ENCODE assay signal across 12 cellular contexts in genomic region chr17:1201132-1201702, GRCh38. TPM values are rescaled to one million over a fixed set of nuclear protein-coding genes. Genes with fewer than 3 reads are reported as not detected.
DNase-seq lines count a peak whose midpoint lies in the region; ATAC-seq, FAIRE-seq and TF ChIP-seq lines count a peak whose summit lies in the region.
"Had no signal": no experiment of that assay in that cellular context is flagged by ENCODE, and none has a peak within 500 bp of the region (broad histone marks: within the 10 kb centered on the region; RNA-seq: fewer than 3 reads in every experiment).

No MANE protein-coding gene starts in this region.

- H3K4me3 Mint-ChIP-seq in CD4-positive, CD25-positive, alpha-beta regulatory T cell = peak overlapping the region in 3 of 4 donors; percentile 21 to 70 (median 58)
- peak overlapping the region; percentile 48 for H3K4me3 Mint-ChIP-seq in activated T-helper 17 cell treated with anti-CD3 and anti-CD28 coated beads, Interleukin-2, amount 50 U/mL, for 72 hours
- H3K4me3 Mint-ChIP-seq in naive thymus-derived CD4-positive, alpha-beta T cell = peak overlapping the region; percentile 45 to 71 (median 58)
- H3K4me3 Mint-ChIP-seq in neural progenitor cell = no peak overlapping the region

- no peaks in the 10 kb centered on the region for H3K9me2 ChIP-seq in Loucy (replicated peaks; ENCODE audit: low read depth, low read length)

- DNase-seq in CD4-positive, CD25-positive, alpha-beta regulatory T cell = peak in 2 of 3 donors; percentile 22 to 68
- peak in 6 of 9 donors; percentile 34 to 58 (median 52) for DNase-seq in naive thymus-derived CD4-positive, alpha-beta T cell
- no peak for DNase-seq in HEK293T (ENCODE audit: extremely low spot score)
- DNase-seq in NCI-H526 treated with DMSO at 0.1 percent for 48 hours (lab: John Stamatoyannopoulos, UW) = no peak
- DNase-seq in neural progenitor cell (ENCODE audit: low spot score) = no peak
- DNase-seq in D721Med (ENCODE audit: insufficient read length, low spot score) = no peak
- DNase-seq: caudate nucleus, NCI-H526 had no signal

- H2AFZ ChIP-seq in Loucy (ENCODE audit: low read length) = no peak overlapping the region; the same call in 1 of the 2 replicates
- H2AFZ ChIP-seq in neural progenitor cell (replicated peaks) = no peak overlapping the region

- H3K4me1 ChIP-seq in CD4-positive, CD25-positive, alpha-beta regulatory T cell (ENCODE audit: control insufficient read depth, insufficient read depth, low read length, poor library complexity, severe bottlenecking) = peaks cover 23% of the 10 kb centered on the region
- H3K4me1 ChIP-seq in Loucy (ENCODE audit: insufficient read depth, low read length, poor library complexity, severe bottlenecking) (peaks cover 54% of the 10 kb centered on the region), neural progenitor cell (peaks cover 11% of the 10 kb centered on the region)
- H3K4me1 ChIP-seq in naive thymus-derived CD4-positive, alpha-beta T cell (ENCODE audit: control insufficient read depth in 2 of 2, insufficient read depth in 2 of 2, low read length in 2 of 2) = peaks cover 26 to 57% of the 10 kb centered on the region in 2 donors

- H3K9me3 Mint-ChIP-seq in CD4-positive, CD25-positive, alpha-beta regulatory T cell = no peaks in the 10 kb centered on the region
- no peaks in the 10 kb centered on the region for H3K9me3 Mint-ChIP-seq in activated T-helper 17 cell treated with anti-CD3 and anti-CD28 coated beads, Interleukin-2, amount 50 U/mL, for 72 hours
- H3K9me3 Mint-ChIP-seq in naive thymus-derived CD4-positive, alpha-beta T cell = peaks cover 0 to 2% (median 0%) of the 10 kb centered on the region in 11 donors
- no peaks in the 10 kb centered on the region for H3K9me3 Mint-ChIP-seq in neural progenitor cell
- H3K9me3 Mint-ChIP-seq: neural crest cell had no signal

- intact Hi-C loops in naive thymus-derived CD4-positive, alpha-beta T cell (cut with micrococcal nuclease) = loop anchor here in 1 of 2 donors (5.0 kb wide), 1 partner anchor 79 kb away; no protein-coding TSS in a partner anchor

- H3F3A ChIP-seq in Loucy (ENCODE audit: low read depth) (peaks cover 22% of the 10 kb centered on the region), neural progenitor cell (ENCODE audit: low read depth) (peaks cover 14% of the 10 kb centered on the region)

- POLR2A ChIA-PET in naive thymus-derived CD4-positive, alpha-beta T cell (lab: Charles Lee) = interaction anchor here (0.7 to 1.1 kb wide), 3 partner anchors 14 to 770 kb away, joined by 3 to 4 read pairs (median 3); no protein-coding TSS in a partner anchor
- POLR2A ChIA-PET in HEK293T (lab: Yijun Ruan, JAX) = no interaction called here

- CTCF ChIA-PET in naive thymus-derived CD4-positive, alpha-beta T cell (lab: Charles Lee) = interaction anchor here (2.3 kb wide), 1 partner anchor 13 kb away, joined by 8 read pairs; no protein-coding TSS in a partner anchor
- CTCF ChIA-PET in HEK293T (lab: Yijun Ruan, JAX) = interaction anchor here (1.9 kb wide), 1 partner anchor 14 kb away, joined by 5 read pairs; no protein-coding TSS in a partner anchor

- no peaks in the 10 kb centered on the region for H3K79me2 ChIP-seq in Loucy (ENCODE audit: insufficient read depth, low read length)
- H3K79me2 ChIP-seq in neural progenitor cell (ENCODE audit: low read depth) = no peaks in the 10 kb centered on the region

- no peaks in the 10 kb centered on the region for H3K36me3 Mint-ChIP-seq in CD4-positive, CD25-positive, alpha-beta regulatory T cell
- no peaks in the 10 kb centered on the region for H3K36me3 Mint-ChIP-seq in activated T-helper 17 cell treated with anti-CD3 and anti-CD28 coated beads, Interleukin-2, amount 50 U/mL, for 72 hours (ENCODE audit: low read depth)
- no peaks in the 10 kb centered on the region for H3K36me3 Mint-ChIP-seq in naive thymus-derived CD4-positive, alpha-beta T cell
- no peaks in the 10 kb centered on the region for H3K36me3 Mint-ChIP-seq in neural progenitor cell

- no peaks in the 10 kb centered on the region for H3K27me3 ChIP-seq in CD4-positive, CD25-positive, alpha-beta regulatory T cell (ENCODE audit: control insufficient read depth, insufficient read depth, low read length)
- H3K27me3 ChIP-seq in Loucy (ENCODE audit: insufficient read depth, low read length, poor library complexity, severe bottlenecking) = no peaks in the 10 kb centered on the region
- no peaks in the 10 kb centered on the region for H3K27me3 ChIP-seq in naive thymus-derived CD4-positive, alpha-beta T cell (ENCODE audit: control insufficient read depth in 2 of 2, insufficient read depth in 2 of 2, low read length in 2 of 2)
- H3K27me3 ChIP-seq in neural progenitor cell = peaks cover 12% of the 10 kb centered on the region

- H3K27ac Mint-ChIP-seq in CD4-positive, CD25-positive, alpha-beta regulatory T cell = no peak overlapping the region
- H3K27ac Mint-ChIP-seq in activated T-helper 17 cell treated with anti-CD3 and anti-CD28 coated beads, Interleukin-2, amount 50 U/mL, for 72 hours = no peak overlapping the region
- peak overlapping the region; percentile 16 to 88 (median 78) for H3K27ac Mint-ChIP-seq in naive thymus-derived CD4-positive, alpha-beta T cell
- no peak overlapping the region for H3K27ac Mint-ChIP-seq in neural progenitor cell

- H3K4me3 ChIP-seq in CD4-positive, CD25-positive, alpha-beta regulatory T cell (ENCODE audit: low read depth, low read length) = no peak overlapping the region
- H3K4me3 ChIP-seq in Loucy (ENCODE audit: low read length, poor library complexity, severe bottlenecking) (no peak overlapping the region), neural progenitor cell (no peak overlapping the region)
- no peak overlapping the region for H3K4me3 ChIP-seq in naive thymus-derived CD4-positive, alpha-beta T cell (ENCODE audit: low read length)
- H3K4me3 ChIP-seq: SK-N-MC had no signal

- H3K27ac ChIP-seq in CD4-positive, CD25-positive, alpha-beta regulatory T cell (ENCODE audit: insufficient read depth, low read length, poor library complexity, severe bottlenecking) = no peak overlapping the region
- no peak overlapping the region for H3K27ac ChIP-seq in naive thymus-derived CD4-positive, alpha-beta T cell (ENCODE audit: low read depth, low read length)
- no peak overlapping the region for H3K27ac ChIP-seq in neural progenitor cell
- H3K27ac ChIP-seq: SK-N-MC had no signal

- H4K20me1 ChIP-seq in Loucy (ENCODE audit: insufficient read depth, low read length, poor library complexity, severe bottlenecking) (no peaks in the 10 kb centered on the region), neural progenitor cell (ENCODE audit: low read depth) (no peaks in the 10 kb centered on the region)

- TF ChIP-seq CTCF in Loucy (conservative IDR thresholded peaks at IDR 0.05; ENCODE audit: low read length) = no peak
- no peak for TF ChIP-seq CTCF in neural progenitor cell (IDR thresholded peaks at IDR 0.05)
- TF ChIP-seq CTCF in D721Med (IDR thresholded peaks at IDR 0.05; ENCODE audit: insufficient read depth, missing control alignments) = no peak

- peaks cover 2 to 37% (median 14%) of the 10 kb centered on the region in 4 donors for H3K4me1 Mint-ChIP-seq in CD4-positive, CD25-positive, alpha-beta regulatory T cell
- peaks cover 13% of the 10 kb centered on the region for H3K4me1 Mint-ChIP-seq in activated T-helper 17 cell treated with anti-CD3 and anti-CD28 coated beads, Interleukin-2, amount 50 U/mL, for 72 hours
- H3K4me1 Mint-ChIP-seq in naive thymus-derived CD4-positive, alpha-beta T cell = peaks cover 34 to 50% (median 45%) of the 10 kb centered on the region in 7 donors
- H3K4me1 Mint-ChIP-seq in neural progenitor cell = peaks cover 22% of the 10 kb centered on the region

- H3K9ac ChIP-seq in Loucy (ENCODE audit: low read depth, low read length, poor library complexity, severe bottlenecking) (peak overlapping the region; percentile 26), neural progenitor cell (no peak overlapping the region)

- H3K9me3 ChIP-seq in CD4-positive, CD25-positive, alpha-beta regulatory T cell (ENCODE audit: control insufficient read depth in 2 of 2, low read length in 2 of 2) = no peaks in the 10 kb centered on the region
- no peaks in the 10 kb centered on the region for H3K9me3 ChIP-seq in Loucy (ENCODE audit: insufficient read depth, low read depth, low read length)
- H3K9me3 ChIP-seq in naive thymus-derived CD4-positive, alpha-beta T cell (ENCODE audit: control insufficient read depth in 2 of 3, low read length in 3 of 3) = no peaks in the 10 kb centered on the region
- no peaks in the 10 kb centered on the region for H3K9me3 ChIP-seq in neural progenitor cell (ENCODE audit: low read depth)

- H3K4me2 ChIP-seq in Loucy (ENCODE audit: low read depth, low read length, poor library complexity, severe bottlenecking) (peak overlapping the region; percentile 32), neural progenitor cell (no peak overlapping the region)

- no peaks in the 10 kb centered on the region for H3K36me3 ChIP-seq in CD4-positive, CD25-positive, alpha-beta regulatory T cell (ENCODE audit: control insufficient read depth, insufficient read depth, low read length)
- no peaks in the 10 kb centered on the region for H3K36me3 ChIP-seq in Loucy (ENCODE audit: insufficient read depth, low read length)
- no peaks in the 10 kb centered on the region for H3K36me3 ChIP-seq in naive thymus-derived CD4-positive, alpha-beta T cell (ENCODE audit: control insufficient read depth in 2 of 3, insufficient read depth in 3 of 3, low read length in 3 of 3)
- H3K36me3 ChIP-seq in neural progenitor cell = no peaks in the 10 kb centered on the region

- no peak for FAIRE-seq in D721Med (lab: Jason Lieb, UNC)

- peaks cover 20% of the 10 kb centered on the region for H3K27me3 Mint-ChIP-seq in CD4-positive, CD25-positive, alpha-beta regulatory T cell
- no peaks in the 10 kb centered on the region for H3K27me3 Mint-ChIP-seq in activated T-helper 17 cell treated with anti-CD3 and anti-CD28 coated beads, Interleukin-2, amount 50 U/mL, for 72 hours
- no peaks in the 10 kb centered on the region for H3K27me3 Mint-ChIP-seq in naive thymus-derived CD4-positive, alpha-beta T cell
- H3K27me3 Mint-ChIP-seq in neural progenitor cell (ENCODE audit: insufficient read depth, low read depth) = peaks cover 4% of the 10 kb centered on the region

- peak; percentile 47 to 52 for ATAC-seq in CD4-positive, CD25-positive, alpha-beta regulatory T cell (ENCODE audit: low read depth in 2 of 2)
- peak; percentile 49 for ATAC-seq in activated T-helper 17 cell treated with anti-CD3 and anti-CD28 coated beads, Interleukin-2, amount 50 U/mL, for 72 hours (replicated peaks)
- peak; percentile 48 for ATAC-seq in naive thymus-derived CD4-positive, alpha-beta T cell

TF ChIP-seq in HEK293T, 16 proteins besides CTCF, POLR2A, EP300 and RAD21 (continues in another document):
- TF ChIP-seq FOXK2 (IDR thresholded peaks at IDR 0.05) (no peak), FOXA1 (IDR thresholded peaks at IDR 0.05) (no peak), L3MBTL2 (conservative IDR thresholded peaks at IDR 0.05) (no peak), ZNF384 (IDR thresholded peaks at IDR 0.05) (no peak)

RNA-seq across cellular contexts. Expression of gene ABR, which starts 21.4 kb away (rescaled TPM):
- 116 TPM for total RNA-seq in CD4-positive, CD25-positive, alpha-beta regulatory T cell
- 10 to 100 TPM; 13.2 to 21.2 (median 17.4) TPM for polyA plus RNA-seq in CD4-positive, CD25-positive, alpha-beta regulatory T cell
- 10 to 100 TPM; 71.4 to 87.2 TPM for total RNA-seq in activated T-helper 17 cell treated with anti-CD3 and anti-CD28 coated beads, Interleukin-2, amount 50 U/mL, for 72 hours
- total RNA-seq in naive thymus-derived CD4-positive, alpha-beta T cell = 100 to 1,000 TPM in 4 of 5 experiments, 10 to 100 TPM in 1; 85.3 to 152 (median 140) TPM
- 10 to 100 TPM; 13.1 to 24.4 TPM for polyA plus RNA-seq in naive thymus-derived CD4-positive, alpha-beta T cell
- total RNA-seq in neural progenitor cell (ENCODE audit: low replicate concordance) = 36.7 and 92.7 TPM in 2 replicates

Comparison
In these comparisons a context has a peak if more than half of its experiments do, and no peak if none do; other contexts are left out.
1. DNase-seq: peak in CD4-positive, CD25-positive, alpha-beta regulatory T cell (2 of 3) and naive thymus-derived CD4-positive, alpha-beta T cell (6 of 9); none in HEK293T (single experiment), NCI-H526 treated with DMSO at 0.1 percent for 48 hours (single experiment), neural progenitor cell (single experiment) and D721Med (single experiment).
2. H3K27ac Mint-ChIP-seq: peak in naive thymus-derived CD4-positive, alpha-beta T cell (9 of 9); none in CD4-positive, CD25-positive, alpha-beta regulatory T cell (0 of 3), activated T-helper 17 cell treated with anti-CD3 and anti-CD28 coated beads, Interleukin-2, amount 50 U/mL, for 72 hours (single experiment) and neural progenitor cell (single experiment).
3. Peak in every context shown above with its lines, with median percentiles within 50 percentile points of each other: ATAC-seq.